Comparison of ENCODE assay signal across 23 cellular contexts in genomic region chr4:84957509-84958420, GRCh38. TPM values are rescaled to one million over a fixed set of nuclear protein-coding genes. Genes with fewer than 3 reads are reported as not detected.
DNase-seq lines count a peak whose midpoint lies in the region; ATAC-seq, FAIRE-seq and TF ChIP-seq lines count a peak whose summit lies in the region.
"Had no signal": no experiment of that assay in that cellular context is flagged by ENCODE, and none has a peak within 500 bp of the region (broad histone marks: within the 10 kb centered on the region; RNA-seq: fewer than 3 reads in every experiment).

No MANE protein-coding gene starts in this region.

- H3K9me3 Mint-ChIP-seq in GM23338 (no peaks in the 10 kb centered on the region), astrocyte (ENCODE audit: unreplicated experiment) (no peaks in the 10 kb centered on the region)
- H3K9me3 Mint-ChIP-seq in activated naive CD4-positive, alpha-beta T cell treated with anti-CD3 and anti-CD28 coated beads, Interleukin-2, amount 10 ng/mL, durations not matched to agents 7 days and 5 days, result no peaks in the 10 kb centered on the region
- H3K9me3 Mint-ChIP-seq: activated T-cell treated with anti-CD3 and anti-CD28 coated beads, Interleukin-2, amount 50 U/mL, for 4 hours had no signal

- H3K79me2 ChIP-seq in GM23338 (replicated peaks; ENCODE audit: insufficient read depth) (peaks cover 98% of the 10 kb centered on the region), astrocyte (ENCODE audit: insufficient read depth, low read length) (peaks cover 100% of the 10 kb centered on the region)

- H3K27ac Mint-ChIP-seq in GM23338, result peak overlapping the region; percentile 70; the same call in 1 of the 2 replicates
- H3K27ac Mint-ChIP-seq in astrocyte (ENCODE audit: unreplicated experiment), result peak overlapping the region; percentile 43
- H3K27ac Mint-ChIP-seq in activated naive CD4-positive, alpha-beta T cell treated with anti-CD3 and anti-CD28 coated beads, Interleukin-2, amount 10 ng/mL, durations not matched to agents 7 days and 5 days, result no peak overlapping the region
- H3K27ac Mint-ChIP-seq: activated CD8-positive, alpha-beta T cell treated with anti-CD3 and anti-CD28 coated beads, Interleukin-2, amount 10 ng/mL, durations not matched to agents 7 days and 5 days; activated naive CD4-positive, alpha-beta T cell treated with anti-CD3 and anti-CD28 coated beads, Interleukin-2, amount 50 U/mL, for 24 hours had no signal

- H3F3A ChIP-seq in GM23338 (replicated peaks; ENCODE audit: low read depth), result no peaks in the 10 kb centered on the region; the same call in 1 of the 2 replicates

- no peaks in the 10 kb centered on the region; the same call in 2 of the 3 replicates for H3K36me3 Mint-ChIP-seq in GM23338 (ENCODE audit: low read depth)
- no peaks in the 10 kb centered on the region for H3K36me3 Mint-ChIP-seq in astrocyte (ENCODE audit: low read depth, unreplicated experiment)
- H3K36me3 Mint-ChIP-seq in activated naive CD4-positive, alpha-beta T cell treated with anti-CD3 and anti-CD28 coated beads, Interleukin-2, amount 10 ng/mL, durations not matched to agents 7 days and 5 days, result no peaks in the 10 kb centered on the region
- H3K36me3 Mint-ChIP-seq: activated naive CD4-positive, alpha-beta T cell treated with anti-CD3 and anti-CD28 coated beads, Interleukin-2, amount 50 U/mL, for 24 hours had no signal

- FAIRE-seq in astrocyte (lab: Jason Lieb, UNC), result no peak
- FAIRE-seq: GM12878 had no signal

- H3K27ac ChIP-seq in GM23338 (ENCODE audit: low read depth), result peak overlapping the region; percentile 20; the same call in 1 of the 2 replicates
- no peak overlapping the region for H3K27ac ChIP-seq in astrocyte (ENCODE audit: low read depth, low read length)
- H3K27ac ChIP-seq in tibial nerve, result no peak overlapping the region
- H3K27ac ChIP-seq: colonic mucosa, RWPE1 had no signal

- 51 to 54% methylated on average over 4 of the region's 4 CpGs for WGBS in tibial nerve, 2 donors

- H3K27me3 ChIP-seq in GM23338 (ENCODE audit: insufficient read depth) (no peaks in the 10 kb centered on the region), astrocyte (ENCODE audit: insufficient read depth, low read length) (no peaks in the 10 kb centered on the region), tibial nerve (no peaks in the 10 kb centered on the region)
- H3K27me3 ChIP-seq: colonic mucosa had no signal

- H3K4me1 ChIP-seq in GM23338 (ENCODE audit: insufficient read depth), result peaks cover 64% of the 10 kb centered on the region
- H3K4me1 ChIP-seq in astrocyte (ENCODE audit: insufficient read depth, low read length), result peaks cover 11% of the 10 kb centered on the region
- H3K4me1 ChIP-seq in tibial nerve, result peaks cover 0 to 68% (median 6%) of the 10 kb centered on the region in 4 donors
- H3K4me1 ChIP-seq: colonic mucosa had no signal

- H3K4me3 ChIP-seq in GM23338 (no peak overlapping the region), astrocyte (ENCODE audit: insufficient read depth, low read depth, low read length) (no peak overlapping the region), retinal pigment epithelial cell (ENCODE audit: low read length) (no peak overlapping the region), tibial nerve (no peak overlapping the region)
- H3K4me3 ChIP-seq: colonic mucosa, GM12878 had no signal

- H3K4me3 Mint-ChIP-seq in GM23338 (no peak overlapping the region), astrocyte (ENCODE audit: unreplicated experiment) (no peak overlapping the region)
- no peak overlapping the region for H3K4me3 Mint-ChIP-seq in activated naive CD4-positive, alpha-beta T cell treated with anti-CD3 and anti-CD28 coated beads, Interleukin-2, amount 10 ng/mL, durations not matched to agents 7 days and 5 days
- H3K4me3 Mint-ChIP-seq: activated CD8-positive, alpha-beta T cell treated with anti-CD3 and anti-CD28 coated beads, Interleukin-2, amount 10 ng/mL, durations not matched to agents 7 days and 5 days; activated naive CD4-positive, alpha-beta T cell treated with anti-CD3 and anti-CD28 coated beads, Interleukin-2, amount 50 U/mL, for 24 hours; activated T-cell treated with anti-CD3 and anti-CD28 coated beads, Interleukin-2, amount 50 U/mL, for 4 hours; CD14-positive monocyte had no signal

- no peak overlapping the region for H3K9ac ChIP-seq in astrocyte (ENCODE audit: low read length)

- no peak for TF ChIP-seq EP300 in tibial nerve (IDR thresholded peaks at IDR 0.05)

- H3K4me2 ChIP-seq in GM23338 (no peak overlapping the region), astrocyte (ENCODE audit: low read length) (no peak overlapping the region)

- ATAC-seq in GM23338 (peak; percentile 36; the same call in 2 of the 3 replicates), left lobe of liver (peak; percentile 72)
- ATAC-seq: activated CD8-positive, alpha-beta T cell treated with anti-CD3 and anti-CD28 coated beads, Interleukin-2, amount 10 ng/mL, durations not matched to agents 7 days and 5 days; activated T-cell treated with anti-CD3 and anti-CD28 coated beads, Interleukin-2, amount 50 U/mL, for 4 hours; GM12878; left ventricle myocardium superior; sciatic nerve had no signal

- no peaks in the 10 kb centered on the region for H3K27me3 Mint-ChIP-seq in GM23338 (ENCODE audit: insufficient read depth, low read depth, poor library complexity)
- H3K27me3 Mint-ChIP-seq in astrocyte (ENCODE audit: low read depth, unreplicated experiment), result no peaks in the 10 kb centered on the region
- H3K27me3 Mint-ChIP-seq in activated naive CD4-positive, alpha-beta T cell treated with anti-CD3 and anti-CD28 coated beads, Interleukin-2, amount 10 ng/mL, durations not matched to agents 7 days and 5 days, result no peaks in the 10 kb centered on the region

- H3K36me3 ChIP-seq in GM23338 (ENCODE audit: insufficient read depth), result no peaks in the 10 kb centered on the region
- H3K36me3 ChIP-seq in astrocyte (ENCODE audit: insufficient read depth, low read length), result no peaks in the 10 kb centered on the region
- H3K36me3 ChIP-seq in tibial nerve, result no peaks in the 10 kb centered on the region
- H3K36me3 ChIP-seq: colonic mucosa had no signal

- TF ChIP-seq POLR2A in tibial nerve (IDR thresholded peaks at IDR 0.05), result no peak

- H4K20me1 ChIP-seq in GM23338 (replicated peaks; ENCODE audit: insufficient read depth) (peaks cover 7% of the 10 kb centered on the region), astrocyte (ENCODE audit: insufficient read depth, low read length) (peaks cover 69% of the 10 kb centered on the region)

- no peak overlapping the region for H2AFZ ChIP-seq in GM23338
- H2AFZ ChIP-seq in astrocyte (ENCODE audit: low read depth, low read length), result no peak overlapping the region

- H3K9me3 ChIP-seq in astrocyte (ENCODE audit: insufficient read depth, low read depth, low read length) (no peaks in the 10 kb centered on the region), tibial nerve (no peaks in the 10 kb centered on the region)
- H3K9me3 ChIP-seq: colonic mucosa had no signal

- H3K9me2 ChIP-seq in GM23338 (ENCODE audit: insufficient read depth), result no peaks in the 10 kb centered on the region

- peaks cover 47% of the 10 kb centered on the region for H3K4me1 Mint-ChIP-seq in GM23338
- H3K4me1 Mint-ChIP-seq in astrocyte (ENCODE audit: low read depth, unreplicated experiment), result peaks cover 17% of the 10 kb centered on the region
- H3K4me1 Mint-ChIP-seq in activated naive CD4-positive, alpha-beta T cell treated with anti-CD3 and anti-CD28 coated beads, Interleukin-2, amount 10 ng/mL, durations not matched to agents 7 days and 5 days, result no peaks in the 10 kb centered on the region
- H3K4me1 Mint-ChIP-seq: activated naive CD4-positive, alpha-beta T cell treated with anti-CD3 and anti-CD28 coated beads, Interleukin-2, amount 50 U/mL, for 24 hours had no signal

- no peak for TF ChIP-seq CTCF in GM23338 (conservative IDR thresholded peaks at IDR 0.05; ENCODE audit: low read depth in 2 of 2)
- TF ChIP-seq CTCF in astrocyte (IDR thresholded peaks at IDR 0.05; ENCODE audit: insufficient read depth, low read depth, low read length), result no peak
- no peak for TF ChIP-seq CTCF in retinal pigment epithelial cell (conservative IDR thresholded peaks at IDR 0.05; ENCODE audit: low read depth, low read length)
- no peak for TF ChIP-seq CTCF in tibial nerve (IDR thresholded peaks at IDR 0.05)

- CTCF ChIA-PET in activated naive CD4-positive, alpha-beta T cell treated with anti-CD3 and anti-CD28 coated beads, Interleukin-2, amount 10 ng/mL, durations not matched to agents 7 days and 5 days (lab: Charles Lee), result no interaction called here

- DNase-seq in GM23338 (ENCODE audit: low spot score) (no peak), astrocyte (ENCODE audit: low read depth) (peak; percentile 65), left lobe of liver (ENCODE audit: low spot score) (no peak), retinal pigment epithelial cell (ENCODE audit: low read depth) (peak; percentile 86), OCI-M2 (lab: John Stamatoyannopoulos, UW; ENCODE audit: unreplicated experiment) (no peak), tibial nerve (ENCODE audit: low spot score in 2 of 2) (no peak)
- no peak for DNase-seq in activated naive CD4-positive, alpha-beta T cell treated with anti-CD3 and anti-CD28 coated beads, Interleukin-2, amount 10 ng/mL, durations not matched to agents 7 days and 5 days
- no peak for DNase-seq in NK-92 treated with Interleukin-12 subunit alpha and Interleukin-12 subunit beta, amount 100 ng/mL, for 24 hours (lab: John Stamatoyannopoulos, UW)
- DNase-seq: activated CD4-positive, CD25-positive, alpha-beta regulatory T cell; activated CD8-positive, alpha-beta T cell treated with anti-CD3 and anti-CD28 coated beads, Interleukin-2, amount 10 ng/mL, durations not matched to agents 7 days and 5 days; activated T-cell treated with anti-CD3 and anti-CD28 coated beads, Interleukin-2, amount 50 U/mL, for 4 hours; colonic mucosa; left ventricle myocardium superior; NCI-H1105; NCI-H2081; NCI-H510A; stimulated activated CD4-positive, alpha-beta T cell treated with anti-CD3 and anti-CD28 coated beads, Interleukin-15, amount 100 ng/mL, for 24 hours; T1000 had no signal

RNA-seq across cellular contexts. Expression of gene WDFY3, which starts 8.7 kb away (rescaled TPM):
- total RNA-seq in GM23338 (2014; rRNA removed; shearing (Covaris generic)), result 79.1 and 89.0 TPM in 2 replicates
- 6.3 and 8.0 TPM in 2 replicates for polyA plus RNA-seq in GM23338 (2016; fragmentation: Nextera tagmentation; extraction: Ambion mirVana)
- total RNA-seq in astrocyte (76.6 and 89.5 TPM in 2 replicates), left lobe of liver (27.0 TPM), tibial nerve (100 to 1,000 TPM in 3 of 4 donors, 10 to 100 TPM in 1; 79.4 to 172 (median 116) TPM)
- total RNA-seq: activated CD8-positive, alpha-beta T cell treated with anti-CD3 and anti-CD28 coated beads, Interleukin-2, amount 10 ng/mL, durations not matched to agents 7 days and 5 days had no signal

Comparison
In these comparisons a context has a peak if more than half of its experiments do, and no peak if none do; other contexts are left out.
1. DNase-seq: peak in astrocyte (single experiment) and retinal pigment epithelial cell (single experiment); none in GM23338 (single experiment), left lobe of liver (single experiment), OCI-M2 (single experiment), tibial nerve (0 of 2), activated naive CD4-positive, alpha-beta T cell treated with anti-CD3 and anti-CD28 coated beads, Interleukin-2, amount 10 ng/mL, durations not matched to agents 7 days and 5 days (single experiment) and NK-92 treated with Interleukin-12 subunit alpha and Interleukin-12 subunit beta, amount 100 ng/mL, for 24 hours (single experiment).